In genomic region chr14:51094282-51094821, GRCh38 we compare ENCODE assay signal across 8 cellular contexts. TPM values are rescaled to one million over a fixed set of nuclear protein-coding genes. Genes with fewer than 3 reads are reported as not detected.
A peak's percentile ranks its signal among the peaks of the same experiment; 100 is the strongest.
DNase-seq lines count a peak whose midpoint lies in the region; ATAC-seq and TF ChIP-seq lines count a peak whose summit lies in the region.

No MANE protein-coding gene starts in this region.

- no peaks in the 10 kb centered on the region for H3K79me2 ChIP-seq in MM.1S (ENCODE audit: low read length)
- H3K79me2 ChIP-seq in smooth muscle cell (ENCODE audit: low read depth), result no peaks in the 10 kb centered on the region

- H4K20me1 ChIP-seq in MM.1S (ENCODE audit: insufficient read depth, low read length), result no peaks in the 10 kb centered on the region
- H4K20me1 ChIP-seq in smooth muscle cell (ENCODE audit: low read depth), result no peaks in the 10 kb centered on the region

- peak overlapping the region; percentile 61 for H2AFZ ChIP-seq in MM.1S (ENCODE audit: low read length)
- peak overlapping the region; percentile 54 for H2AFZ ChIP-seq in smooth muscle cell (ENCODE audit: low read depth)

- WGBS in smooth muscle cell (ENCODE audit: low lambda C conversion rate), result 7% methylated on average over 46 of the region's 46 CpGs

- no peaks in the 10 kb centered on the region for H3K36me3 Mint-ChIP-seq in activated naive CD8-positive, alpha-beta T cell treated with anti-CD3 and anti-CD28 coated beads for 36 hours

- H3K27ac Mint-ChIP-seq in activated naive CD8-positive, alpha-beta T cell treated with anti-CD3 and anti-CD28 coated beads for 36 hours, result peak overlapping the region; percentile 74

- TF ChIP-seq CTCF in GM10248 (IDR thresholded peaks at IDR 0.05; ENCODE audit: control extremely low read depth, extremely low read depth, low read depth, missing control alignments) (no peak), MM.1S (IDR thresholded peaks at IDR 0.05; ENCODE audit: low read length) (no peak), smooth muscle cell (IDR thresholded peaks at IDR 0.05; ENCODE audit: borderline replicate concordance, insufficient read depth, poor library complexity, severe bottlenecking) (no peak)

- peaks cover 20% of the 10 kb centered on the region for H3K4me1 Mint-ChIP-seq in activated naive CD8-positive, alpha-beta T cell treated with anti-CD3 and anti-CD28 coated beads for 36 hours

- H3F3A ChIP-seq in MM.1S (ENCODE audit: insufficient read depth, low read length), result no peaks in the 10 kb centered on the region
- H3F3A ChIP-seq in smooth muscle cell (ENCODE audit: low read depth), result peaks cover 4% of the 10 kb centered on the region

- POLR2A ChIA-PET in GM10248 (lab: Yijun Ruan, JAX), result interaction anchor here (0.5 kb wide), 1 partner anchor 171 kb away, joined by 4 read pairs; no protein-coding TSS in a partner anchor

- H3K4me1 ChIP-seq in MM.1S (ENCODE audit: low read length), result no peaks in the 10 kb centered on the region
- no peaks in the 10 kb centered on the region for H3K4me1 ChIP-seq in iPS-15b (ENCODE audit: control insufficient read depth, insufficient read depth, low read length)
- H3K4me1 ChIP-seq in smooth muscle cell (ENCODE audit: low read depth), result peaks cover 10% of the 10 kb centered on the region

- H3K9me3 Mint-ChIP-seq in activated naive CD8-positive, alpha-beta T cell treated with anti-CD3 and anti-CD28 coated beads for 36 hours, result no peaks in the 10 kb centered on the region

- peak overlapping the region; percentile 90 for H3K4me3 Mint-ChIP-seq in activated naive CD8-positive, alpha-beta T cell treated with anti-CD3 and anti-CD28 coated beads for 36 hours

- H3K9me3 ChIP-seq in MM.1S (replicated peaks; ENCODE audit: insufficient read depth, low read length), result no peaks in the 10 kb centered on the region
- no peaks in the 10 kb centered on the region for H3K9me3 ChIP-seq in iPS-15b (ENCODE audit: control insufficient read depth, insufficient read depth, low read length)
- H3K9me3 ChIP-seq in smooth muscle cell (replicated peaks; ENCODE audit: low read depth), result no peaks in the 10 kb centered on the region

- H3K27ac ChIP-seq in MM.1S (ENCODE audit: low read length) (no peak overlapping the region), smooth muscle cell (ENCODE audit: low read depth) (no peak overlapping the region)

- no peaks in the 10 kb centered on the region for H3K27me3 ChIP-seq in MM.1S (replicated peaks; ENCODE audit: insufficient read depth, low read length)
- H3K27me3 ChIP-seq in iPS-15b (ENCODE audit: control insufficient read depth, insufficient read depth, low read length), result peaks cover 54% of the 10 kb centered on the region
- peaks cover 44% of the 10 kb centered on the region for H3K27me3 ChIP-seq in smooth muscle cell (ENCODE audit: low read depth)

- H3K27me3 Mint-ChIP-seq in activated naive CD8-positive, alpha-beta T cell treated with anti-CD3 and anti-CD28 coated beads for 36 hours, result no peaks in the 10 kb centered on the region

- H3K9me2 ChIP-seq in MM.1S (replicated peaks; ENCODE audit: insufficient read depth, low read length), result no peaks in the 10 kb centered on the region

- CTCF ChIA-PET in GM10248 (lab: Yijun Ruan, JAX), result interaction anchor here (1.2 to 3.5 kb wide), 6 partner anchors 11 to 142 kb away, joined by 3 to 19 read pairs (median 4); no protein-coding TSS in a partner anchor

- H3K4me2 ChIP-seq in MM.1S (ENCODE audit: low read depth, low read length) (peak overlapping the region; percentile 91), smooth muscle cell (peak overlapping the region; percentile 82)

- H3K36me3 ChIP-seq in MM.1S (replicated peaks; ENCODE audit: insufficient read depth, low read length), result no peaks in the 10 kb centered on the region
- H3K36me3 ChIP-seq in iPS-15b (ENCODE audit: control insufficient read depth, insufficient read depth, low read length), result no peaks in the 10 kb centered on the region
- H3K36me3 ChIP-seq in smooth muscle cell (ENCODE audit: low read depth), result no peaks in the 10 kb centered on the region

- H3K9ac ChIP-seq in MM.1S (ENCODE audit: low read length) (no peak overlapping the region), iPS-15b (ENCODE audit: low read depth, low read length) (no peak overlapping the region), smooth muscle cell (ENCODE audit: low read depth) (no peak overlapping the region)

- H3K4me3 ChIP-seq in MM.1S (ENCODE audit: low read length) (peak overlapping the region; percentile 72), iPS-15b (ENCODE audit: low read depth, low read length) (peak overlapping the region; percentile 77), smooth muscle cell (peak overlapping the region; percentile 59)

- DNase-seq in GM10248 (ENCODE audit: extremely low spot score), result peak; percentile 22
- DNase-seq in MM.1S, result no peak
- DNase-seq in activated naive CD8-positive, alpha-beta T cell treated with anti-CD3 and anti-CD28 coated beads for 36 hours, result peak; percentile 24
- DNase-seq in smooth muscle cell (lab: John Stamatoyannopoulos, UW; ENCODE audit: unreplicated experiment), result no peak

- ATAC-seq in GM18511 (IDR thresholded peaks at IDR 0.05; ENCODE audit: unreplicated experiment), result no peak
- ATAC-seq in HG03439 (IDR thresholded peaks at IDR 0.05; ENCODE audit: unreplicated experiment), result no peak
- ATAC-seq in HG02571 (IDR thresholded peaks at IDR 0.05; ENCODE audit: unreplicated experiment), result no peak

RNA-seq across cellular contexts. Expression of gene TRIM9, which starts 0.6 kb away (rescaled TPM):
- total RNA-seq in activated naive CD8-positive, alpha-beta T cell treated with anti-CD3 and anti-CD28 coated beads for 36 hours, result 1 to 10 TPM; 6.1 to 6.2 TPM
- total RNA-seq in smooth muscle cell, result 1.3 and 1.5 TPM in 2 replicates
- 0.19 and 0.57 TPM in 2 replicates for polyA plus RNA-seq in smooth muscle cell

Comparison
In these comparisons a context has a peak if more than half of its experiments do, and no peak if none do; other contexts are left out.
1. DNase-seq: peak in GM10248 (single experiment) and activated naive CD8-positive, alpha-beta T cell treated with anti-CD3 and anti-CD28 coated beads for 36 hours (single experiment); none in MM.1S (single experiment) and smooth muscle cell (single experiment).
2. Peak in every context shown above with its lines, with median percentiles within 50 percentile points of each other: H3K4me3 ChIP-seq.